Comparison of ENCODE assay signal across 8 cellular contexts in genomic region chr15:89243046-89243690, GRCh38. TPM values are rescaled to one million over a fixed set of nuclear protein-coding genes. Genes with fewer than 3 reads are reported as not detected.
DNase-seq lines count a peak whose midpoint lies in the region; TF ChIP-seq lines count a peak whose summit lies in the region.

No MANE protein-coding gene starts in this region.

- H3K4me2 ChIP-seq in fibroblast of lung (ENCODE audit: extremely low read depth, insufficient read depth, low read length), result peak overlapping the region; percentile 82
- peak overlapping the region; percentile 84 for H3K4me2 ChIP-seq in osteoblast (ENCODE audit: insufficient read depth, low read length)

- H3K4me3 Mint-ChIP-seq in Caco-2 (ENCODE audit: unreplicated experiment), result peak overlapping the region; percentile 85

- H3K27ac ChIP-seq in RWPE1 (peak overlapping the region; percentile 84), fibroblast of lung (ENCODE audit: insufficient read depth, low read length) (peak overlapping the region; percentile 46), osteoblast (ENCODE audit: low read depth, low read length) (peak overlapping the region; percentile 19)

- intact Hi-C loops in Caco-2 (cut with micrococcal nuclease; ENCODE audit: unreplicated experiment), result loop anchor here (1.0 kb wide), 1 partner anchor 36 kb away; no protein-coding TSS in a partner anchor

- no peaks in the 10 kb centered on the region for H3K27me3 Mint-ChIP-seq in Caco-2 (ENCODE audit: insufficient read depth, unreplicated experiment)

- TF ChIP-seq CTCF in Caco-2 (IDR thresholded peaks at IDR 0.05; ENCODE audit: insufficient read depth in 1 of 2, low read depth in 1 of 2, low read length in 1 of 2, severe bottlenecking in 1 of 2, unreplicated experiment in 1 of 2) (no peak), RWPE1 (conservative IDR thresholded peaks at IDR 0.05; ENCODE audit: low read depth) (no peak), fibroblast of lung (conservative IDR thresholded peaks at IDR 0.05 in 1 of 2, IDR thresholded peaks at IDR 0.05 in 1 of 2; ENCODE audit: low read depth in 1 of 2, low read length in 2 of 2) (no peak), osteoblast (IDR thresholded peaks at IDR 0.05; ENCODE audit: extremely low read depth, low read depth, low read length) (no peak)

- peak overlapping the region; percentile 79 for H3K27ac Mint-ChIP-seq in Caco-2 (ENCODE audit: unreplicated experiment)

- H2AFZ ChIP-seq in fibroblast of lung (ENCODE audit: low read length) (peak overlapping the region; percentile 91), osteoblast (ENCODE audit: low read length) (peak overlapping the region; percentile 98)

- H3K4me3 ChIP-seq in Caco-2 (ENCODE audit: low read depth, low read length), result peak overlapping the region; percentile 83
- H3K4me3 ChIP-seq in fibroblast of lung (replicated peaks in 1 of 4; ENCODE audit: control extremely low read depth in 1 of 4, insufficient read depth in 1 of 4, low read depth in 3 of 4, low read length in 4 of 4), result peak overlapping the region; percentile 62 to 95 (median 86)
- peak overlapping the region; percentile 90 for H3K4me3 ChIP-seq in osteoblast (ENCODE audit: insufficient read depth, low read length)

- CTCF ChIA-PET in Caco-2 (lab: Charles Lee) (interaction anchor here (0.9 to 2.2 kb wide), 4 partner anchors 13 to 36 kb away, joined by 3 to 20 read pairs (median 7); no protein-coding TSS in a partner anchor), RWPE1 (lab: Yijun Ruan, JAX) (interaction anchor here (0.6 to 1.5 kb wide), 3 partner anchors 36 to 403 kb away, joined by 3 to 18 read pairs (median 5); no protein-coding TSS in a partner anchor)

- BruUV-seq in Caco-2 (replicated peaks; lab: Mats Ljungman, UMichigan), result TSS peak; percentile 68

- H4K20me1 ChIP-seq in fibroblast of lung (ENCODE audit: control insufficient read depth, extremely low read depth, insufficient read depth, low read length) (no peaks in the 10 kb centered on the region), osteoblast (ENCODE audit: insufficient read depth, low read length) (no peaks in the 10 kb centered on the region)

- POLR2A ChIA-PET in Caco-2 (lab: Charles Lee) (no interaction called here), RWPE1 (lab: Yijun Ruan, JAX; ENCODE audit: low non-redundant PET) (no interaction called here)

- H3K4me1 Mint-ChIP-seq in Caco-2 (ENCODE audit: low read depth, unreplicated experiment), result peaks cover 24% of the 10 kb centered on the region

- no peaks in the 10 kb centered on the region for H3K9me3 Mint-ChIP-seq in Caco-2 (ENCODE audit: unreplicated experiment)

- H3K79me2 ChIP-seq in fibroblast of lung (ENCODE audit: control insufficient read depth, insufficient read depth, low read length), result peaks cover 16% of the 10 kb centered on the region
- H3K79me2 ChIP-seq in osteoblast (ENCODE audit: insufficient read depth, low read length), result peaks cover 22% of the 10 kb centered on the region

- H3K36me3 ChIP-seq in Caco-2 (ENCODE audit: control insufficient read depth, insufficient read depth, low read length) (no peaks in the 10 kb centered on the region), fibroblast of lung (ENCODE audit: control insufficient read depth, insufficient read depth, low read length) (no peaks in the 10 kb centered on the region), osteoblast (ENCODE audit: insufficient read depth, low read length) (peaks cover 4% of the 10 kb centered on the region)

- peak overlapping the region; percentile 57 for H3K9ac ChIP-seq in fibroblast of lung (ENCODE audit: insufficient read depth, low read length)

- DNase-seq in Caco-2, result no peak
- no peak for DNase-seq in RWPE1 (ENCODE audit: low spot score)
- peak in 1 of 2 donors; percentile 54 for DNase-seq in fibroblast of lung (ENCODE audit: low read depth in 2 of 2)
- DNase-seq in osteoblast (ENCODE audit: insufficient read length, low spot score, missing footprints), result no peak
- no peak for DNase-seq in DMS153 (lab: John Stamatoyannopoulos, UW)
- no peak for DNase-seq in ureter (ENCODE audit: low spot score)
- no peak for DNase-seq in DMS 273 (lab: John Stamatoyannopoulos, UW; ENCODE audit: unreplicated experiment)
- DNase-seq in NCI-H1105 (lab: John Stamatoyannopoulos, UW), result no peak

- H3K27me3 ChIP-seq in Caco-2 (replicated peaks; ENCODE audit: control insufficient read depth, insufficient read depth, low read length) (no peaks in the 10 kb centered on the region), fibroblast of lung (ENCODE audit: control insufficient read depth, insufficient read depth, low read length) (peaks cover 2% of the 10 kb centered on the region), osteoblast (ENCODE audit: insufficient read depth, low read length) (peaks cover 6% of the 10 kb centered on the region)

- H3K9me3 ChIP-seq in Caco-2, result no peaks in the 10 kb centered on the region
- H3K9me3 ChIP-seq in fibroblast of lung (ENCODE audit: control insufficient read depth, insufficient read depth, low read depth, low read length), result no peaks in the 10 kb centered on the region
- no peaks in the 10 kb centered on the region for H3K9me3 ChIP-seq in osteoblast (ENCODE audit: low read depth, low read length)

- peaks cover 39% of the 10 kb centered on the region for H3K36me3 Mint-ChIP-seq in Caco-2 (ENCODE audit: insufficient read depth, unreplicated experiment)

- H3K4me1 ChIP-seq in Caco-2 (0 out of 2 replicates have a peak, but pooled peaks cover 4% of the 10 kb centered on the region), fibroblast of lung (ENCODE audit: control insufficient read depth, extremely low read depth, insufficient read depth, low read length) (peaks cover 3% of the 10 kb centered on the region), osteoblast (ENCODE audit: insufficient read depth, low read length) (peaks cover 15% of the 10 kb centered on the region)

RNA-seq across cellular contexts. Expression of gene FANCI, which starts 0.6 kb away (rescaled TPM):
- total RNA-seq in Caco-2 (2022) (94.2 and 101 TPM in 2 replicates), fibroblast of lung (5.6 and 13.4 TPM in 2 replicates), osteoblast (11.8 and 59.4 TPM in 2 replicates), ureter (8.2 TPM)
- polyA plus RNA-seq in fibroblast of lung, result 12.6 and 36.3 TPM in 2 replicates
- 10.3 and 28.3 TPM in 2 replicates for polyA plus RNA-seq in fibroblast of lung (2012)
- polyA minus RNA-seq in fibroblast of lung (ENCODE audit: low replicate concordance), result 0.55 and 3.4 TPM in 2 replicates

RNA-seq across cellular contexts. Expression of gene RLBP1, which starts 21.8 kb away (rescaled TPM):
- total RNA-seq in Caco-2 (2022) (not detected in 2 replicates), fibroblast of lung (not detected in 2 replicates), osteoblast (under 0.01 TPM in 2 replicates), ureter (not detected)
- polyA plus RNA-seq in fibroblast of lung, result not detected in 2 replicates
- not detected in 2 replicates for polyA plus RNA-seq in fibroblast of lung (2012)
- not detected in 2 replicates for polyA minus RNA-seq in fibroblast of lung (ENCODE audit: low replicate concordance)

Comparison
In these comparisons a context has a peak if more than half of its experiments do, and no peak if none do; other contexts are left out.
1. H3K27ac ChIP-seq: peak in every context shown above with its lines; median percentile 84 in RWPE1; 46 in fibroblast of lung; 19 in osteoblast.